19 cellular contexts compared by ENCODE assay signal in the genomic region with DNA sequence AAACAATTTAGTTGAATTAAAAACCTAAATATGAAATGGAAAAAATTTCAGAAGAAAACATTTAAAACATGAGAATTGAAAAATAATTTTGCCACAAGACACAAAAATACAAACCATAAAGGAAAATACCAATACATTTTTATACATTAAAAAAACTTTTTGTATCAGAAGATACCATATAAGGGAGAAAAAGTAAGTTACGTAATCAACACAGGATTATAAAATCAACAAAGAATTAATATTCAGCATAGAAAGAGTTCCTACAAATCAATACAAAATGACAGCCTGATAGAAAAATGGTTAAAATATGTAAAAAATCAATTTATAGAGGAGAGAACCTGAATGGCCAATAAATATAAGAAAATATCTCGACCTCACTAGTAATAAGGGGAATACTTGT. TPM values are rescaled to one million over a fixed set of nuclear protein-coding genes. Genes with fewer than 3 reads are reported as not detected.
DNase-seq lines count a peak whose midpoint lies in the region; ATAC-seq, FAIRE-seq and TF ChIP-seq lines count a peak whose summit lies in the region.
"Had no signal": no experiment of that assay in that cellular context is flagged by ENCODE, and none has a peak within 500 bp of the region (broad histone marks: within the 10 kb centered on the region; RNA-seq: fewer than 3 reads in every experiment).

No MANE protein-coding gene starts in this region.

- peak overlapping the region; percentile 54; the same call in 1 of the 2 replicates for H3K27ac ChIP-seq in ACC112 (ENCODE audit: low read depth, low read length)
- H3K27ac ChIP-seq in GM12878 (ENCODE audit: control insufficient read depth, insufficient read depth) = peak overlapping the region; percentile 80
- H3K27ac ChIP-seq: BLaER1 treated with 17β-estradiol and CSF1 and Interleukin-3, amounts not matched to agents 10 nM and 100 nM; HL-60 had no signal

- in situ Hi-C loops in GM12878 (cut with MboI) = no loop called here

- H3K9ac ChIP-seq in GM12878 (ENCODE audit: control insufficient read depth, insufficient read depth, low read length) = no peak overlapping the region
- H3K9ac ChIP-seq: BLaER1 treated with 17β-estradiol and CSF1 and Interleukin-3, amounts not matched to agents 10 nM and 100 nM had no signal

- intact Hi-C loops in GM12878 (cut with micrococcal nuclease; ENCODE audit: unreplicated experiment) = loop anchor here (1.0 kb wide), 1 partner anchor 16 kb away; a partner anchor contains a TSS

- POLR2A ChIA-PET in GM12878 (lab: Charles Lee) = no interaction called here

- SMC1A ChIA-PET in GM12878 (lab: Charles Lee; ENCODE audit: uncharacterized antibody, unreplicated experiment) = interaction anchor here (2.2 to 2.6 kb wide), 2 partner anchors 12 to 64 kb away, joined by 7 to 18 read pairs; no protein-coding TSS in a partner anchor

- no peaks in the 10 kb centered on the region for H3K27me3 ChIP-seq in ACC112 (ENCODE audit: insufficient read depth, low read length)
- no peaks in the 10 kb centered on the region for H3K27me3 ChIP-seq in GM12878 (replicated peaks in 1 of 2; ENCODE audit: control insufficient read depth in 2 of 2, insufficient read depth in 2 of 2, low read length in 1 of 2)
- H3K27me3 ChIP-seq: BLaER1 treated with 17β-estradiol and CSF1 and Interleukin-3, amounts not matched to agents 10 nM and 100 nM had no signal

- DNase-seq in GM12878 (ENCODE audit: low read depth, low spot score) (no peak), naive B cell (no peak), H54 (ENCODE audit: insufficient read length, low spot score) (no peak), LoVo (ENCODE audit: low spot score) (no peak), hippocampal formation (lab: John Stamatoyannopoulos, UW) (no peak)
- DNase-seq: CD8-positive, alpha-beta T cell; DND-41; Karpas-422; NCI-H1417; NCI-H1694 treated with DMSO at 0.1 percent for 48 hours; NCI-H446; NCI-H526; Right ventricle myocardium superior had no signal

- peaks cover 7% of the 10 kb centered on the region for H3K36me3 Mint-ChIP-seq in IgD-negative memory B cell
- peaks cover 14 to 40% of the 10 kb centered on the region in 2 donors for H3K36me3 Mint-ChIP-seq in naive B cell
- H3K36me3 Mint-ChIP-seq: CD8-positive, alpha-beta T cell had no signal

- no peak for TF ChIP-seq CTCF in GM12878 (IDR thresholded peaks at IDR 0.05 in 2 of 3, conservative IDR thresholded peaks at IDR 0.05 in 1 of 3; ENCODE audit: control insufficient read depth in 2 of 3, extremely low read depth in 1 of 3, insufficient read depth in 1 of 3, low read depth in 3 of 3, low read length in 3 of 3)

- ATAC-seq in GM12878 = no peak; the same call in 2 of the 3 replicates
- ATAC-seq in naive B cell (ENCODE audit: low read depth in 2 of 2) = no peak
- no peak for ATAC-seq in GM21526 (IDR thresholded peaks at IDR 0.05; ENCODE audit: low FRiP score, unreplicated experiment)
- ATAC-seq: GM23338 had no signal

- H3K4me1 Mint-ChIP-seq in IgD-negative memory B cell (peaks cover 6 to 13% (median 13%) of the 10 kb centered on the region in 3 donors), naive B cell (peaks cover 0 to 12% (median 0%) of the 10 kb centered on the region in 3 donors)
- H3K4me1 Mint-ChIP-seq: GM23338 had no signal

- no TSS peak for BruUV-seq in GM12878 (replicated peaks; lab: Mats Ljungman, UMichigan)

- TF ChIP-seq EP300 in GM12878 (IDR thresholded peaks at IDR 0.05; ENCODE audit: borderline replicate concordance in 1 of 2, control insufficient read depth in 1 of 2, low read depth in 2 of 2, low read length in 2 of 2) = no peak

- H3K36me3 ChIP-seq in ACC112 (ENCODE audit: insufficient read depth, low read length) = no peaks in the 10 kb centered on the region
- no peaks in the 10 kb centered on the region for H3K36me3 ChIP-seq in GM12878 (ENCODE audit: control insufficient read depth in 2 of 2, insufficient read depth in 2 of 2, low read length in 1 of 2)
- H3K36me3 ChIP-seq: BLaER1 treated with 17β-estradiol and CSF1 and Interleukin-3, amounts not matched to agents 10 nM and 100 nM had no signal

- FAIRE-seq in GM12878 (lab: Jason Lieb, UNC) (no peak), H54 (lab: Jason Lieb, UNC) (no peak)

- H4K20me1 ChIP-seq in GM12878 (ENCODE audit: control insufficient read depth, insufficient read depth) = no peaks in the 10 kb centered on the region
- H4K20me1 ChIP-seq: BLaER1 treated with 17β-estradiol and CSF1 and Interleukin-3, amounts not matched to agents 10 nM and 100 nM had no signal

- no peak for TF ChIP-seq RAD21 in GM12878 (IDR thresholded peaks at IDR 0.05; ENCODE audit: insufficient read depth, low read depth, low read length)

- H3K27ac Mint-ChIP-seq in IgD-negative memory B cell (peak overlapping the region; percentile 55 to 81 (median 76)), naive B cell (peak overlapping the region; percentile 33 to 77 (median 66))
- H3K27ac Mint-ChIP-seq: CD8-positive, alpha-beta T cell; GM23338 had no signal

- CTCF ChIA-PET in GM12878 (lab: Yijun Ruan, JAX) = interaction anchor here (1.7 kb wide), 1 partner anchor 64 kb away, joined by 5 read pairs; no protein-coding TSS in a partner anchor

- H3K4me3 ChIP-seq in ACC112 (ENCODE audit: low read depth, low read length) (no peak overlapping the region), GM12878 (no peak overlapping the region)
- H3K4me3 ChIP-seq: BLaER1 treated with 17β-estradiol and CSF1 and Interleukin-3, amounts not matched to agents 10 nM and 100 nM; GM23338 had no signal

- TF ChIP-seq POLR2A in GM12878 (IDR thresholded peaks at IDR 0.05; ENCODE audit: low read depth, low read length) (no peak), H54 (IDR thresholded peaks at IDR 0.05; ENCODE audit: low read depth, low read length) (no peak)

- H3K9me3 Mint-ChIP-seq in IgD-negative memory B cell (peaks cover 9 to 46% (median 24%) of the 10 kb centered on the region in 3 donors), naive B cell (peaks cover 14 to 42% (median 22%) of the 10 kb centered on the region in 7 donors)

- H3K27me3 Mint-ChIP-seq in IgD-negative memory B cell (no peaks in the 10 kb centered on the region), naive B cell (peaks cover 0 to 5% (median 0%) of the 10 kb centered on the region in 3 donors)

- RAD21 ChIA-PET in GM12878 (lab: Charles Lee; ENCODE audit: unreplicated experiment) = interaction anchor here (1.0 kb wide), 1 partner anchor 47 kb away, joined by 3 read pairs; a partner anchor contains a TSS

- H3K4me3 Mint-ChIP-seq in IgD-negative memory B cell (no peak overlapping the region), naive B cell (peak overlapping the region in 1 of 8 donors; percentile 9)
- H3K4me3 Mint-ChIP-seq: GM23338 had no signal

- 91% methylated on average over 2 of the region's 2 CpGs for WGBS in GM12878 (ENCODE audit: insufficient coverage, insufficient replicate concordance, low lambda C conversion rate, missing lambda C conversion rate)

- H3K4me2 ChIP-seq in GM12878 (ENCODE audit: control insufficient read depth, insufficient read depth) = no peak overlapping the region
- H3K4me2 ChIP-seq: BLaER1 treated with 17β-estradiol and CSF1 and Interleukin-3, amounts not matched to agents 10 nM and 100 nM; GM23338 had no signal

- H2AFZ ChIP-seq in ACC112 (ENCODE audit: low read length, unreplicated experiment) (peak overlapping the region; percentile 36), GM12878 (ENCODE audit: control insufficient read depth, low read depth, low read length) (peak overlapping the region; percentile 16; the same call in 1 of the 2 replicates)
- H2AFZ ChIP-seq: GM23338 had no signal

- no peaks in the 10 kb centered on the region for H3K79me2 ChIP-seq in ACC112 (ENCODE audit: control insufficient read depth, insufficient read depth, low read length, unreplicated experiment)
- no peaks in the 10 kb centered on the region for H3K79me2 ChIP-seq in GM12878 (ENCODE audit: control insufficient read depth, insufficient read depth, low read length)

- peaks cover 16% of the 10 kb centered on the region for H3K9me3 ChIP-seq in GM12878 (replicated peaks; ENCODE audit: control insufficient read depth, insufficient read depth, low read length)

- H3K4me1 ChIP-seq in ACC112 (ENCODE audit: control insufficient read depth, insufficient read depth, low read length, unreplicated experiment) = peaks cover 3% of the 10 kb centered on the region
- H3K4me1 ChIP-seq in GM12878 (ENCODE audit: control insufficient read depth, insufficient read depth, low read length) = peaks cover 2% of the 10 kb centered on the region; the same call in 1 of the 2 replicates
- H3K4me1 ChIP-seq: BLaER1 treated with 17β-estradiol and CSF1 and Interleukin-3, amounts not matched to agents 10 nM and 100 nM had no signal

RNA-seq across cellular contexts. Expression of a gene that starts 16.6 kb away (rescaled TPM):
- polyA plus RNA-seq in IgD-negative memory B cell = 57.3 TPM
- total RNA-seq in GM12878 (2013; cell fraction: nucleolus; rRNA removed) = 91.6 and 94.2 TPM in 2 replicates
- total RNA-seq in GM12878 (2014; rRNA removed) = 28.2 and 38.1 TPM in 2 replicates
- total RNA-seq in GM12878 (2014; rRNA removed; fragmentation: Illumina TruSeq; extraction: Trizol) = 45.4 and 51.8 TPM in 2 replicates
- 29.9 and 34.7 TPM in 2 replicates for total RNA-seq in GM12878 (2021)
- polyA plus RNA-seq in GM12878 (2011; ENCODE audit: low read depth) = 38.8 TPM
- 51.3 and 87.8 TPM in 2 replicates for polyA plus RNA-seq in GM12878 (2011; rRNA removed)
- 14.0 and 15.7 TPM in 2 replicates for polyA plus RNA-seq in GM12878 (2011; cell fraction: cytosol; rRNA removed)
- 76.7 and 81.6 TPM in 2 replicates for polyA plus RNA-seq in GM12878 (2011; cell fraction: nucleus; rRNA removed)
- polyA plus RNA-seq in GM12878 (2012) = 17.4 and 23.4 TPM in 2 replicates
- polyA plus RNA-seq in GM12878 (2014; fragmentation: Illumina TruSeq; extraction: Trizol) = 38.4 and 51.0 TPM in 2 replicates
- 10 to 100 TPM; 22.3 to 29.2 TPM for polyA plus RNA-seq in GM12878 (2014; fragmentation: Nextera tagmentation; extraction: Ambion mirVana)
- 24.1 and 26.9 TPM in 2 replicates for polyA plus RNA-seq in GM12878 (2014; rRNA removed)
- 10 to 100 TPM; 28.6 to 30.4 TPM for polyA plus RNA-seq in GM12878 (2016; fragmentation: Nextera tagmentation; extraction: Ambion mirVana)
- 33.7 and 42.6 TPM in 2 replicates for polyA minus RNA-seq in GM12878 (2011; rRNA and poly(A)+ RNA removed)
- polyA minus RNA-seq in GM12878 (2011; cell fraction: cytosol; rRNA and poly(A)+ RNA removed) = 15.8 and 16.7 TPM in 2 replicates
- 33.4 and 38.1 TPM in 2 replicates for polyA minus RNA-seq in GM12878 (2011; cell fraction: nucleus; rRNA and poly(A)+ RNA removed)
- polyA plus RNA-seq in naive B cell (ENCODE audit: low read depth in 6 of 6) = 10 to 100 TPM; 19.9 to 66.7 (median 53.0) TPM
- total RNA-seq: GM23338 had no signal
- polyA plus RNA-seq: GM23338 had no signal

RNA-seq across cellular contexts. Expression of a gene that starts 47.0 kb away (rescaled TPM):
- 21.6 TPM for polyA plus RNA-seq in IgD-negative memory B cell
- 53.2 and 60.6 TPM in 2 replicates for total RNA-seq in GM12878 (2013; cell fraction: nucleolus; rRNA removed)
- total RNA-seq in GM12878 (2014; rRNA removed) = 18.9 and 23.3 TPM in 2 replicates
- 32.5 and 34.1 TPM in 2 replicates for total RNA-seq in GM12878 (2014; rRNA removed; fragmentation: Illumina TruSeq; extraction: Trizol)
- 18.1 and 19.2 TPM in 2 replicates for total RNA-seq in GM12878 (2021)
- polyA plus RNA-seq in GM12878 (2011; ENCODE audit: low read depth) = 5.5 TPM
- polyA plus RNA-seq in GM12878 (2011; rRNA removed) = 37.1 and 76.8 TPM in 2 replicates
- 8.1 and 8.3 TPM in 2 replicates for polyA plus RNA-seq in GM12878 (2011; cell fraction: cytosol; rRNA removed)
- polyA plus RNA-seq in GM12878 (2011; cell fraction: nucleus; rRNA removed) = 46.8 and 64.7 TPM in 2 replicates
- polyA plus RNA-seq in GM12878 (2012) = 9.5 and 9.6 TPM in 2 replicates
- 23.8 and 32.5 TPM in 2 replicates for polyA plus RNA-seq in GM12878 (2014; fragmentation: Illumina TruSeq; extraction: Trizol)
- polyA plus RNA-seq in GM12878 (2014; fragmentation: Nextera tagmentation; extraction: Ambion mirVana) = 1 to 10 TPM; 6.4 to 8.3 TPM
- polyA plus RNA-seq in GM12878 (2014; rRNA removed) = 8.4 and 10.8 TPM in 2 replicates
- 10 to 100 TPM in 1 of 2 experiments, 1 to 10 TPM in 1; 9.6 to 12.1 TPM for polyA plus RNA-seq in GM12878 (2016; fragmentation: Nextera tagmentation; extraction: Ambion mirVana)
- polyA minus RNA-seq in GM12878 (2011; rRNA and poly(A)+ RNA removed) = 32.8 and 52.6 TPM in 2 replicates
- 19.2 and 22.1 TPM in 2 replicates for polyA minus RNA-seq in GM12878 (2011; cell fraction: cytosol; rRNA and poly(A)+ RNA removed)
- 41.2 and 42.6 TPM in 2 replicates for polyA minus RNA-seq in GM12878 (2011; cell fraction: nucleus; rRNA and poly(A)+ RNA removed)
- 10 to 100 TPM; 11.3 to 37.0 (median 30.9) TPM for polyA plus RNA-seq in naive B cell (ENCODE audit: low read depth in 6 of 6)
- polyA plus RNA-seq: GM23338 had no signal
